1 cellular context compared by ENCODE assay signal in the genomic region with DNA sequence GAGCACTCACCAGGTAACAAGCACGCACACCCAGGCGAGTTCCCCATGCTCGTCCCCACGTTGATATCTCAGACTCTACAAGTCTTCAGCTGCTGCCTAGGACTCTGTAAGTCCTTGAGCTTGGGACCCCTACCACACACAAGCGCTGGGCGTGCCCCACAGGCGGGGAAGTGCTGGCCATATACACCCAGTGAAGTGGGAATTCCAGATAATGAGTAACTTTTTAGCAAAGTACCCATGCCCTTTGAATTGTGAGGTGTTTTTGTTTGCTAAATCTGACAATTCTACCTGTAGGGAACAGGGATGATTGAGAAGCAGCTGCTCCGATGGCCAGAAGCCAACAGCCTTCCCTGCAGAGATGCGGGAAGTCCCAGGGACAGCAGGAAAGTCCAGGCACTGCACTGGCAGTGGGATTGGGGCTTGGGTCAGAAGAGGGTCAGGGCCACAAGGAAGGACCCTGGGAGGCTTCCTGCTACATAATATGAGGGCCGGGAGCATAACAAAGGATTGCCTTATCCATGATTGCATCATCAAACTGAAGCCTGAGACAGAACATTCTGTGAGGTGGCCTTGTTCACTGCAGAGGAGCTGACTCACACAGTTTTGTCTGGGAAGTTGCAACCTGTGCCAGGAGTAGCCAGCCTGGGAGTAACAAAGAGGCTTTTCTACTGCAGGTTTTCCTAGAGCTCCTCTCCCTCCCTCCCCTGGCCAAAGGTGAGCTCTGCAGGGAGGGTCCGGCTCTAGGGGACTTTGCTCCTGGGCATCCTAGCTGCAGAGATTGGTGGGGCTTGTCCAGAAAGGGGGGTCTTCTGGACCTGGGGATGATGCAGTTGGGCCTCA.
A peak's percentile ranks its signal among the peaks of the same experiment; 100 is the strongest.
TF ChIP-seq lines count a peak whose summit lies in the region.

No MANE protein-coding gene starts in this region.

TF ChIP-seq in HepG2, 621 proteins besides CTCF, POLR2A, EP300 and RAD21 (continued from another document and continues in another):
- TF ChIP-seq, protein P1, sequence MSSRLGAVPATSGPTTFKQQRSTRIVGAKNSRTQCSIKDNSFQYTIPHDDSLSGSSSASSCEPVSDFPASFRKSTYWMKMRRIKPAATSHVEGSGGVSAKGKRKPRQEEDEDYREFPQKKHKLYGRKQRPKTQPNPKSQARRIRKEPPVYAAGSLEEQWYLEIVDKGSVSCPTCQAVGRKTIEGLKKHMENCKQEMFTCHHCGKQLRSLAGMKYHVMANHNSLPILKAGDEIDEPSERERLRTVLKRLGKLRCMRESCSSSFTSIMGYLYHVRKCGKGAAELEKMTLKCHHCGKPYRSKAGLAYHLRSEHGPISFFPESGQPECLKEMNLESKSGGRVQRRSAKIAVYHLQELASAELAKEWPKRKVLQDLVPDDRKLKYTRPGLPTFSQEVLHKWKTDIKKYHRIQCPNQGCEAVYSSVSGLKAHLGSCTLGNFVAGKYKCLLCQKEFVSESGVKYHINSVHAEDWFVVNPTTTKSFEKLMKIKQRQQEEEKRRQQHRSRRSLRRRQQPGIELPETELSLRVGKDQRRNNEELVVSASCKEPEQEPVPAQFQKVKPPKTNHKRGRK (CRISPR knock-in tag; IDR thresholded peaks at IDR 0.05) = no peak
- TF ChIP-seq NR1H2 (CRISPR knock-in tag; IDR thresholded peaks at IDR 0.05; ENCODE audit: borderline replicate concordance, low read depth) (no peak), CHD2 (IDR thresholded peaks at IDR 0.05; ENCODE audit: low read depth, low read length) (no peak), ELF1 (CRISPR knock-in tag; IDR thresholded peaks at IDR 0.05) (peak; percentile 82), GATAD2A (CRISPR knock-in tag; IDR thresholded peaks at IDR 0.05) (peak; percentile 91), ZSCAN21 (CRISPR knock-in tag; IDR thresholded peaks at IDR 0.05; ENCODE audit: borderline replicate concordance) (peak; percentile 60; the same call in 1 of the 2 replicates), RFX3 (CRISPR knock-in tag; IDR thresholded peaks at IDR 0.05) (no peak), ARID2 (CRISPR knock-in tag; IDR thresholded peaks at IDR 0.05; ENCODE audit: borderline replicate concordance) (peak; percentile 96), ZFP41 (CRISPR knock-in tag; IDR thresholded peaks at IDR 0.05; ENCODE audit: borderline replicate concordance) (no peak), ZNF850 (CRISPR knock-in tag; conservative IDR thresholded peaks at IDR 0.05) (no peak), ZNF713 (CRISPR knock-in tag; IDR thresholded peaks at IDR 0.05) (no peak), SOX13 (IDR thresholded peaks at IDR 0.05) (peak; percentile 84), SOX13 (CRISPR knock-in tag; conservative IDR thresholded peaks at IDR 0.05 in 1 of 2, IDR thresholded peaks at IDR 0.05 in 1 of 2) (peak in 1 of 2 experiments; percentile 97; a peak in 2 of 4 replicates), HIVEP1 (CRISPR knock-in tag; IDR thresholded peaks at IDR 0.05) (peak; percentile 100), ZBTB38 (CRISPR knock-in tag; IDR thresholded peaks at IDR 0.05) (0 out of 2 replicates have a peak, but pooled peaks have one; percentile 14), ZMYM2 (CRISPR knock-in tag; IDR thresholded peaks at IDR 0.05) (0 out of 2 replicates have a peak, but pooled peaks have one; percentile 78), CCAR2 (optimal IDR thresholded peaks at IDR 0.05; ENCODE audit: low read depth, low read length) (no peak), DPF2 (CRISPR knock-in tag; IDR thresholded peaks at IDR 0.05; ENCODE audit: borderline replicate concordance, low read depth) (0 out of 2 replicates have a peak, but pooled peaks have one; percentile 2), ZNF510 (CRISPR knock-in tag; IDR thresholded peaks at IDR 0.05; ENCODE audit: low read depth) (no peak), PHF5A (CRISPR knock-in tag; IDR thresholded peaks at IDR 0.05; ENCODE audit: low read depth, unreplicated experiment) (no peak), HMGA1 (CRISPR knock-in tag; conservative IDR thresholded peaks at IDR 0.05) (no peak), ZNF547 (CRISPR knock-in tag; IDR thresholded peaks at IDR 0.05) (no peak; the same call in 1 of the 2 replicates), SP140L (CRISPR knock-in tag; IDR thresholded peaks at IDR 0.05; ENCODE audit: borderline replicate concordance) (no peak), ZKSCAN8 (CRISPR knock-in tag; IDR thresholded peaks at IDR 0.05; ENCODE audit: borderline replicate concordance) (peak; percentile 60; the same call in 1 of the 2 replicates), ZBTB7B (CRISPR knock-in tag; IDR thresholded peaks at IDR 0.05) (peak; percentile 98)
- TF ChIP-seq, protein P2, sequence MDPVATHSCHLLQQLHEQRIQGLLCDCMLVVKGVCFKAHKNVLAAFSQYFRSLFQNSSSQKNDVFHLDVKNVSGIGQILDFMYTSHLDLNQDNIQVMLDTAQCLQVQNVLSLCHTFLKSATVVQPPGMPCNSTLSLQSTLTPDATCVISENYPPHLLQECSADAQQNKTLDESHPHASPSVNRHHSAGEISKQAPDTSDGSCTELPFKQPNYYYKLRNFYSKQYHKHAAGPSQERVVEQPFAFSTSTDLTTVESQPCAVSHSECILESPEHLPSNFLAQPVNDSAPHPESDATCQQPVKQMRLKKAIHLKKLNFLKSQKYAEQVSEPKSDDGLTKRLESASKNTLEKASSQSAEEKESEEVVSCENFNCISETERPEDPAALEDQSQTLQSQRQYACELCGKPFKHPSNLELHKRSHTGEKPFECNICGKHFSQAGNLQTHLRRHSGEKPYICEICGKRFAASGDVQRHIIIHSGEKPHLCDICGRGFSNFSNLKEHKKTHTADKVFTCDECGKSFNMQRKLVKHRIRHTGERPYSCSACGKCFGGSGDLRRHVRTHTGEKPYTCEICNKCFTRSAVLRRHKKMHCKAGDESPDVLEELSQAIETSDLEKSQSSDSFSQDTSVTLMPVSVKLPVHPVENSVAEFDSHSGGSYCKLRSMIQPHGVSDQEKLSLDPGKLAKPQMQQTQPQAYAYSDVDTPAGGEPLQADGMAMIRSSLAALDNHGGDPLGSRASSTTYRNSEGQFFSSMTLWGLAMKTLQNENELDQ (CRISPR knock-in tag; IDR thresholded peaks at IDR 0.05; ENCODE audit: borderline replicate concordance) = no peak
- TF ChIP-seq, protein P3, sequence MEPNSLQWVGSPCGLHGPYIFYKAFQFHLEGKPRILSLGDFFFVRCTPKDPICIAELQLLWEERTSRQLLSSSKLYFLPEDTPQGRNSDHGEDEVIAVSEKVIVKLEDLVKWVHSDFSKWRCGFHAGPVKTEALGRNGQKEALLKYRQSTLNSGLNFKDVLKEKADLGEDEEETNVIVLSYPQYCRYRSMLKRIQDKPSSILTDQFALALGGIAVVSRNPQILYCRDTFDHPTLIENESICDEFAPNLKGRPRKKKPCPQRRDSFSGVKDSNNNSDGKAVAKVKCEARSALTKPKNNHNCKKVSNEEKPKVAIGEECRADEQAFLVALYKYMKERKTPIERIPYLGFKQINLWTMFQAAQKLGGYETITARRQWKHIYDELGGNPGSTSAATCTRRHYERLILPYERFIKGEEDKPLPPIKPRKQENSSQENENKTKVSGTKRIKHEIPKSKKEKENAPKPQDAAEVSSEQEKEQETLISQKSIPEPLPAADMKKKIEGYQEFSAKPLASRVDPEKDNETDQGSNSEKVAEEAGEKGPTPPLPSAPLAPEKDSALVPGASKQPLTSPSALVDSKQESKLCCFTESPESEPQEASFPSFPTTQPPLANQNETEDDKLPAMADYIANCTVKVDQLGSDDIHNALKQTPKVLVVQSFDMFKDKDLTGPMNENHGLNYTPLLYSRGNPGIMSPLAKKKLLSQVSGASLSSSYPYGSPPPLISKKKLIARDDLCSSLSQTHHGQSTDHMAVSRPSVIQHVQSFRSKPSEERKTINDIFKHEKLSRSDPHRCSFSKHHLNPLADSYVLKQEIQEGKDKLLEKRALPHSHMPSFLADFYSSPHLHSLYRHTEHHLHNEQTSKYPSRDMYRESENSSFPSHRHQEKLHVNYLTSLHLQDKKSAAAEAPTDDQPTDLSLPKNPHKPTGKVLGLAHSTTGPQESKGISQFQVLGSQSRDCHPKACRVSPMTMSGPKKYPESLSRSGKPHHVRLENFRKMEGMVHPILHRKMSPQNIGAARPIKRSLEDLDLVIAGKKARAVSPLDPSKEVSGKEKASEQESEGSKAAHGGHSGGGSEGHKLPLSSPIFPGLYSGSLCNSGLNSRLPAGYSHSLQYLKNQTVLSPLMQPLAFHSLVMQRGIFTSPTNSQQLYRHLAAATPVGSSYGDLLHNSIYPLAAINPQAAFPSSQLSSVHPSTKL (CRISPR knock-in tag; IDR thresholded peaks at IDR 0.05) = peak; percentile 99
- TF ChIP-seq, protein P4, sequence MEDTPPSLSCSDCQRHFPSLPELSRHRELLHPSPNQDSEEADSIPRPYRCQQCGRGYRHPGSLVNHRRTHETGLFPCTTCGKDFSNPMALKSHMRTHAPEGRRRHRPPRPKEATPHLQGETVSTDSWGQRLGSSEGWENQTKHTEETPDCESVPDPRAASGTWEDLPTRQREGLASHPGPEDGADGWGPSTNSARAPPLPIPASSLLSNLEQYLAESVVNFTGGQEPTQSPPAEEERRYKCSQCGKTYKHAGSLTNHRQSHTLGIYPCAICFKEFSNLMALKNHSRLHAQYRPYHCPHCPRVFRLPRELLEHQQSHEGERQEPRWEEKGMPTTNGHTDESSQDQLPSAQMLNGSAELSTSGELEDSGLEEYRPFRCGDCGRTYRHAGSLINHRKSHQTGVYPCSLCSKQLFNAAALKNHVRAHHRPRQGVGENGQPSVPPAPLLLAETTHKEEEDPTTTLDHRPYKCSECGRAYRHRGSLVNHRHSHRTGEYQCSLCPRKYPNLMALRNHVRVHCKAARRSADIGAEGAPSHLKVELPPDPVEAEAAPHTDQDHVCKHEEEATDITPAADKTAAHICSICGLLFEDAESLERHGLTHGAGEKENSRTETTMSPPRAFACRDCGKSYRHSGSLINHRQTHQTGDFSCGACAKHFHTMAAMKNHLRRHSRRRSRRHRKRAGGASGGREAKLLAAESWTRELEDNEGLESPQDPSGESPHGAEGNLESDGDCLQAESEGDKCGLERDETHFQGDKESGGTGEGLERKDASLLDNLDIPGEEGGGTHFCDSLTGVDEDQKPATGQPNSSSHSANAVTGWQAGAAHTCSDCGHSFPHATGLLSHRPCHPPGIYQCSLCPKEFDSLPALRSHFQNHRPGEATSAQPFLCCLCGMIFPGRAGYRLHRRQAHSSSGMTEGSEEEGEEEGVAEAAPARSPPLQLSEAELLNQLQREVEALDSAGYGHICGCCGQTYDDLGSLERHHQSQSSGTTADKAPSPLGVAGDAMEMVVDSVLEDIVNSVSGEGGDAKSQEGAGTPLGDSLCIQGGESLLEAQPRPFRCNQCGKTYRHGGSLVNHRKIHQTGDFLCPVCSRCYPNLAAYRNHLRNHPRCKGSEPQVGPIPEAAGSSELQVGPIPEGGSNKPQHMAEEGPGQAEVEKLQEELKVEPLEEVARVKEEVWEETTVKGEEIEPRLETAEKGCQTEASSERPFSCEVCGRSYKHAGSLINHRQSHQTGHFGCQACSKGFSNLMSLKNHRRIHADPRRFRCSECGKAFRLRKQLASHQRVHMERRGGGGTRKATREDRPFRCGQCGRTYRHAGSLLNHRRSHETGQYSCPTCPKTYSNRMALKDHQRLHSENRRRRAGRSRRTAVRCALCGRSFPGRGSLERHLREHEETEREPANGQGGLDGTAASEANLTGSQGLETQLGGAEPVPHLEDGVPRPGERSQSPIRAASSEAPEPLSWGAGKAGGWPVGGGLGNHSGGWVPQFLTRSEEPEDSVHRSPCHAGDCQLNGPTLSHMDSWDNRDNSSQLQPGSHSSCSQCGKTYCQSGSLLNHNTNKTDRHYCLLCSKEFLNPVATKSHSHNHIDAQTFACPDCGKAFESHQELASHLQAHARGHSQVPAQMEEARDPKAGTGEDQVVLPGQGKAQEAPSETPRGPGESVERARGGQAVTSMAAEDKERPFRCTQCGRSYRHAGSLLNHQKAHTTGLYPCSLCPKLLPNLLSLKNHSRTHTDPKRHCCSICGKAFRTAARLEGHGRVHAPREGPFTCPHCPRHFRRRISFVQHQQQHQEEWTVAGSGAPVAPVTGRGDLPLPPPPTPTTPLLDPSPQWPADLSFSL (CRISPR knock-in tag; IDR thresholded peaks at IDR 0.05) = no peak; the same call in 1 of the 2 replicates
- TF ChIP-seq, protein P5, sequence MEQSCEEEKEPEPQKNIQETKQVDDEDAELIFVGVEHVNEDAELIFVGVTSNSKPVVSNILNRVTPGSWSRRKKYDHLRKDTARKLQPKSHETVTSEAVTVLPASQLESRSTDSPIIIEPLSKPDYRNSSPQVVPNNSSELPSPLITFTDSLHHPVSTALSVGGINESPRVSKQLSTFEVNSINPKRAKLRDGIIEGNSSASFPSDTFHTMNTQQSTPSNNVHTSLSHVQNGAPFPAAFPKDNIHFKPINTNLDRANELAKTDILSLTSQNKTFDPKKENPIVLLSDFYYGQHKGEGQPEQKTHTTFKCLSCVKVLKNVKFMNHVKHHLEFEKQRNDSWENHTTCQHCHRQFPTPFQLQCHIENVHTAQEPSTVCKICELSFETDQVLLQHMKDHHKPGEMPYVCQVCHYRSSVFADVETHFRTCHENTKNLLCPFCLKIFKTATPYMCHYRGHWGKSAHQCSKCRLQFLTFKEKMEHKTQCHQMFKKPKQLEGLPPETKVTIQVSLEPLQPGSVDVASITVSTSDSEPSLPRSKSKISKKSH (CRISPR knock-in tag; IDR thresholded peaks at IDR 0.05; ENCODE audit: borderline replicate concordance) = no peak
